In genomic region chr14:94775875-94776217, GRCh38 we compare ENCODE assay signal across 1 cellular context.
TF ChIP-seq lines count a peak whose summit lies in the region.

No MANE protein-coding gene starts in this region.

TF ChIP-seq in GM23338, 12 proteins besides CTCF, POLR2A, EP300 and RAD21 (continued from another document):
- no peak for TF ChIP-seq ZNF462 (CRISPR knock-in tag; IDR thresholded peaks at IDR 0.05)
- TF ChIP-seq ZNF331 (CRISPR knock-in tag; IDR thresholded peaks at IDR 0.05; ENCODE audit: low read depth) = no peak
- no peak for TF ChIP-seq EZH2phosphoT487 (IDR thresholded peaks at IDR 0.05; ENCODE audit: unreplicated experiment)
- TF ChIP-seq STAT1 (IDR thresholded peaks at IDR 0.05; ENCODE audit: unreplicated experiment) = no peak
